In the genomic region with DNA sequence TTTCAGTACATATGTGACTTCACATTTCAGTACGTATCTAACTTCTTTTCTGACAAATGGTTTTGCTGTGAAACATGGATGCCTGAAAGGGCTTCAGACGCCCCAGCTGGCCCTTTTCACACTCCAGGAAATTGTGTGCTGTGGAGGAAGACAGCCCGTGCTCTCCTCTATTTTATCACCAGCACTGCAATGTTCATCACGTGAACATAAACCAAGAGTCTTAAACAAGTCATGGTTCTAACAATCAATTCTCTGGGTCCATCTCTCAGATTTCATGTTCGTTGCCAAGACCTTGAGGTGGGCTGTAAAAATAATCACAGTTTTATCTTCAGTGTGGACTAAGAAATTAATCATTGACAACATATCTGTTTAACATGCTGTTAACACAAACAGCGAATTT, we compare ENCODE assay signal across 24 cellular contexts.
"Had no signal": no experiment of that assay in that cellular context is flagged by ENCODE, and none has a peak within 500 bp of the region (broad histone marks: within the 10 kb centered on the region; RNA-seq: fewer than 3 reads in every experiment).

No MANE protein-coding gene starts in this region.

- FAIRE-seq: endothelial cell of umbilical vein had no signal

- H3K4me3 ChIP-seq: cardiac muscle cell, smooth muscle cell, stomach, thoracic aorta, upper lobe of right lung had no signal

- H3K4me1 ChIP-seq: stomach, upper lobe of right lung had no signal

- H3K27ac ChIP-seq: cardiac muscle cell, stomach, thoracic aorta, upper lobe of right lung had no signal

- H3K36me3 ChIP-seq: cardiac muscle cell, stomach, thoracic aorta, upper lobe of right lung had no signal

- H3K9me3 ChIP-seq: stomach, thoracic aorta, upper lobe of right lung had no signal

- ATAC-seq: activated T-cell treated with anti-CD3 and anti-CD28 coated beads, Interleukin-2, amount 50 U/mL, for 4 hours; esophagus mucosa; sciatic nerve; stimulated activated memory B cell treated with anti-CD40 and anti-IgM and Interleukin-4, amounts not matched to agents 10 μg/mL and 1 μg/mL and 100 μg/mL, for 72 hours; T-helper 17 cell; upper lobe of right lung had no signal

- H3K27me3 ChIP-seq: cardiac muscle cell had no signal

- DNase-seq: activated CD4-positive, alpha-beta T cell treated with anti-CD3 and anti-CD28 coated beads for 4 hours; activated CD4-positive, alpha-beta T cell treated with anti-CD3 and anti-CD28 coated beads, Interleukin-2, amount 50 U/mL, for 48 hours; activated CD4-positive, CD25-positive, alpha-beta regulatory T cell; activated CD8-positive, alpha-beta memory T cell treated with anti-CD3 and anti-CD28 coated beads, Interleukin-2, amount 50 U/mL, for 48 hours; activated naive CD4-positive, alpha-beta T cell; activated naive CD8-positive, alpha-beta T cell treated with anti-CD3 and anti-CD28 coated beads for 36 hours; activated T-cell treated with anti-CD3 and anti-CD28 coated beads, Interleukin-2, amount 50 U/mL, for 4 hours; dermis blood vessel endothelial cell; effector memory CD4-positive, alpha-beta T cell; foreskin melanocyte; immature natural killer cell; nucleus accumbens; stimulated activated CD4-positive, alpha-beta T cell treated with anti-CD3 and anti-CD28 coated beads, Interleukin-15, amount 100 ng/mL, for 24 hours; stomach; SW 1271; T-helper 17 cell; upper lobe of right lung had no signal

- H3K4me2 ChIP-seq: smooth muscle cell had no signal
